8 cellular contexts compared by ENCODE assay signal in genomic region chr2:73072416-73072815, GRCh38. TPM values are rescaled to one million over a fixed set of nuclear protein-coding genes. Genes with fewer than 3 reads are reported as not detected.
DNase-seq lines count a peak whose midpoint lies in the region; ATAC-seq, FAIRE-seq and TF ChIP-seq lines count a peak whose summit lies in the region.
"Had no signal": no experiment of that assay in that cellular context is flagged by ENCODE, and none has a peak within 500 bp of the region (broad histone marks: within the 10 kb centered on the region; RNA-seq: fewer than 3 reads in every experiment).

No MANE protein-coding gene starts in this region.

- peaks cover 0 to 43% of the 10 kb centered on the region in 2 experiments; a peak in 1 of 3 replicates for H3K36me3 ChIP-seq in HEK293 (ENCODE audit: control insufficient read depth in 2 of 2, insufficient read depth in 1 of 2, low read length in 2 of 2)

- peak overlapping the region; percentile 79 for H3K4me3 Mint-ChIP-seq in activated CD4-positive, alpha-beta memory T cell treated with anti-CD3 and anti-CD28 coated beads, Interleukin-2, amount 10 ng/mL, durations not matched to agents 7 days and 5 days
- H3K4me3 Mint-ChIP-seq in stimulated activated memory B cell treated with anti-CD40 and anti-IgM and Interleukin-4, amounts not matched to agents 10 μg/mL and 1 μg/mL and 100 μg/mL, for 72 hours: peak overlapping the region; percentile 88

- H3K36me3 Mint-ChIP-seq in activated CD4-positive, alpha-beta memory T cell treated with anti-CD3 and anti-CD28 coated beads, Interleukin-2, amount 10 ng/mL, durations not matched to agents 7 days and 5 days (ENCODE audit: low read depth): no peaks in the 10 kb centered on the region
- H3K36me3 Mint-ChIP-seq in stimulated activated memory B cell treated with anti-CD40 and anti-IgM and Interleukin-4, amounts not matched to agents 10 μg/mL and 1 μg/mL and 100 μg/mL, for 72 hours: no peaks in the 10 kb centered on the region

- no peak overlapping the region for H3K4me3 ChIP-seq in HEK293 (ENCODE audit: low read depth, low read length)
- peak overlapping the region; percentile 96 for H3K4me3 ChIP-seq in iPS-18c (ENCODE audit: insufficient read depth, low read depth, low read length)

- CTCF ChIA-PET in HEK293 (lab: Yijun Ruan, JAX): interaction anchor here (0.9 to 1.1 kb wide), 2 partner anchors 12 to 38 kb away, joined by 3 to 5 read pairs; no protein-coding TSS in a partner anchor
- CTCF ChIA-PET in activated CD4-positive, alpha-beta memory T cell treated with anti-CD3 and anti-CD28 coated beads, Interleukin-2, amount 10 ng/mL, durations not matched to agents 7 days and 5 days (lab: Charles Lee): no interaction called here

- no peak for TF ChIP-seq CTCF in HEK293 (tag by site-specific recombination; IDR thresholded peaks at IDR 0.05)

- H3K27ac Mint-ChIP-seq in activated CD4-positive, alpha-beta memory T cell treated with anti-CD3 and anti-CD28 coated beads, Interleukin-2, amount 10 ng/mL, durations not matched to agents 7 days and 5 days: peak overlapping the region; percentile 23
- peak overlapping the region; percentile 93 for H3K27ac Mint-ChIP-seq in stimulated activated memory B cell treated with anti-CD40 and anti-IgM and Interleukin-4, amounts not matched to agents 10 μg/mL and 1 μg/mL and 100 μg/mL, for 72 hours

- POLR2A ChIA-PET in HEK293 (lab: Yijun Ruan, JAX): no interaction called here
- POLR2A ChIA-PET in activated CD4-positive, alpha-beta memory T cell treated with anti-CD3 and anti-CD28 coated beads, Interleukin-2, amount 10 ng/mL, durations not matched to agents 7 days and 5 days (lab: Charles Lee): no interaction called here

- FAIRE-seq in urothelium cell line (lab: Jason Lieb, UNC): no peak

- H3K4me1 Mint-ChIP-seq in activated CD4-positive, alpha-beta memory T cell treated with anti-CD3 and anti-CD28 coated beads, Interleukin-2, amount 10 ng/mL, durations not matched to agents 7 days and 5 days: peaks cover 21% of the 10 kb centered on the region
- H3K4me1 Mint-ChIP-seq in stimulated activated memory B cell treated with anti-CD40 and anti-IgM and Interleukin-4, amounts not matched to agents 10 μg/mL and 1 μg/mL and 100 μg/mL, for 72 hours: peaks cover 28% of the 10 kb centered on the region

- H3K4me1 ChIP-seq in HEK293 (ENCODE audit: control insufficient read depth, insufficient read depth, low read length): no peaks in the 10 kb centered on the region; the same call in 1 of the 2 replicates

- peak overlapping the region; percentile 66; the same call in 1 of the 2 replicates for H3K27ac ChIP-seq in HEK293 (ENCODE audit: extremely low read depth, low read depth, low read length)

- ATAC-seq in stimulated activated memory B cell treated with anti-CD40 and anti-IgM and Interleukin-4, amounts not matched to agents 10 μg/mL and 1 μg/mL and 100 μg/mL, for 72 hours: no peak
- no peak for ATAC-seq in HG03139 (IDR thresholded peaks at IDR 0.05; ENCODE audit: unreplicated experiment)

- no peaks in the 10 kb centered on the region for H3K9me3 ChIP-seq in HEK293 (ENCODE audit: control insufficient read depth, insufficient read depth, low read depth, low read length)
- no peaks in the 10 kb centered on the region for H3K9me3 ChIP-seq in iPS-18c (ENCODE audit: control insufficient read depth, insufficient read depth, low read length)

- DNase-seq in activated CD4-positive, alpha-beta memory T cell treated with anti-CD3 and anti-CD28 coated beads, Interleukin-2, amount 10 ng/mL, durations not matched to agents 7 days and 5 days: no peak
- no peak for DNase-seq in stimulated activated naive CD4-positive, alpha-beta T cell treated with Interleukin-2 at 50 U/mL for 16 hours (lab: John Stamatoyannopoulos, UW)
- DNase-seq in urothelium cell line (ENCODE audit: low spot score): no peak
- DNase-seq: activated CD4-positive, alpha-beta T cell treated with anti-CD3 and anti-CD28 coated beads, Interleukin-2, amount 50 U/mL, for 1 hour had no signal

- H3K27me3 Mint-ChIP-seq in activated CD4-positive, alpha-beta memory T cell treated with anti-CD3 and anti-CD28 coated beads, Interleukin-2, amount 10 ng/mL, durations not matched to agents 7 days and 5 days: peaks cover 3% of the 10 kb centered on the region
- H3K27me3 Mint-ChIP-seq in stimulated activated memory B cell treated with anti-CD40 and anti-IgM and Interleukin-4, amounts not matched to agents 10 μg/mL and 1 μg/mL and 100 μg/mL, for 72 hours: no peaks in the 10 kb centered on the region

- no peaks in the 10 kb centered on the region for H3K9me3 Mint-ChIP-seq in activated CD4-positive, alpha-beta memory T cell treated with anti-CD3 and anti-CD28 coated beads, Interleukin-2, amount 10 ng/mL, durations not matched to agents 7 days and 5 days
- H3K9me3 Mint-ChIP-seq in stimulated activated memory B cell treated with anti-CD40 and anti-IgM and Interleukin-4, amounts not matched to agents 10 μg/mL and 1 μg/mL and 100 μg/mL, for 72 hours: no peaks in the 10 kb centered on the region

TF ChIP-seq in HEK293, 187 proteins besides CTCF, POLR2A, EP300 and RAD21:
- no peak for TF ChIP-seq ZFP41 (tag by site-specific recombination; IDR thresholded peaks at IDR 0.05; ENCODE audit: borderline replicate concordance)
- TF ChIP-seq ZNF266 (tag by site-specific recombination; IDR thresholded peaks at IDR 0.05; ENCODE audit: low read depth): no peak
- TF ChIP-seq ZBTB10 (tag by site-specific recombination; IDR thresholded peaks at IDR 0.05): no peak
- no peak for TF ChIP-seq ZNF777 (tag by site-specific recombination; IDR thresholded peaks at IDR 0.05; ENCODE audit: borderline replicate concordance)
- no peak for TF ChIP-seq ZNF37A (tag by site-specific recombination; IDR thresholded peaks at IDR 0.05)
- TF ChIP-seq ZNF132 (tag by site-specific recombination; IDR thresholded peaks at IDR 0.05; ENCODE audit: borderline replicate concordance): no peak
- no peak for TF ChIP-seq HOXA7 (CRISPR knock-in tag; IDR thresholded peaks at IDR 0.05; ENCODE audit: borderline replicate concordance)
- no peak for TF ChIP-seq ZNF169 (tag by site-specific recombination; IDR thresholded peaks at IDR 0.05)
- no peak for TF ChIP-seq ZBTB44 (tag by site-specific recombination; IDR thresholded peaks at IDR 0.05)
- no peak for TF ChIP-seq MYNN (tag by site-specific recombination; IDR thresholded peaks at IDR 0.05; ENCODE audit: borderline replicate concordance)
- TF ChIP-seq KLF10 (tag by site-specific recombination; IDR thresholded peaks at IDR 0.05): no peak
- no peak for TF ChIP-seq ZNF155 (tag by site-specific recombination; IDR thresholded peaks at IDR 0.05)
- TF ChIP-seq SP3 (tag by site-specific recombination; IDR thresholded peaks at IDR 0.05): no peak
- TF ChIP-seq SP2 (tag by site-specific recombination; IDR thresholded peaks at IDR 0.05): no peak
- no peak for TF ChIP-seq SCRT1 (tag by site-specific recombination; IDR thresholded peaks at IDR 0.05; ENCODE audit: borderline replicate concordance)
- no peak for TF ChIP-seq SETDB1 (IDR thresholded peaks at IDR 0.05; ENCODE audit: insufficient read length, low read length)

RNA-seq across cellular contexts. Expression of gene SFXN5, which starts 0.9 kb away (rescaled TPM):
- 1 to 10 TPM; 4.3 to 6.1 TPM for total RNA-seq in activated CD4-positive, alpha-beta memory T cell treated with anti-CD3 and anti-CD28 coated beads, Interleukin-2, amount 10 ng/mL, durations not matched to agents 7 days and 5 days

RNA-seq across cellular contexts. Expression of gene RAB11FIP5, which starts 40.3 kb away (rescaled TPM):
- 10 to 100 TPM; 22.6 to 24.0 TPM for total RNA-seq in activated CD4-positive, alpha-beta memory T cell treated with anti-CD3 and anti-CD28 coated beads, Interleukin-2, amount 10 ng/mL, durations not matched to agents 7 days and 5 days
